1 cellular context compared by ENCODE assay signal in genomic region chr5:132422720-132423442, GRCh38.
TF ChIP-seq lines count a peak whose summit lies in the region.

No MANE protein-coding gene starts in this region.

TF ChIP-seq in liver, 16 proteins besides CTCF, POLR2A, EP300 and RAD21 (continued from another document):
- TF ChIP-seq MAX (IDR thresholded peaks at IDR 0.05) (peak; percentile 57), FOXA1 (IDR thresholded peaks at IDR 0.05) (peak; percentile 32)
